ENCODE assay signal across 14 cellular contexts in genomic region chr9:136695955-136696354, GRCh38. TPM values are rescaled to one million over a fixed set of nuclear protein-coding genes. Genes with fewer than 3 reads are reported as not detected.
DNase-seq lines count a peak whose midpoint lies in the region; ATAC-seq, FAIRE-seq and TF ChIP-seq lines count a peak whose summit lies in the region.
"Had no signal": no experiment of that assay in that cellular context is flagged by ENCODE, and none has a peak within 500 bp of the region (broad histone marks: within the 10 kb centered on the region; RNA-seq: fewer than 3 reads in every experiment).

No MANE protein-coding gene starts in this region.

- H3K4me1 ChIP-seq in A549, result peaks cover 73% of the 10 kb centered on the region
- H3K4me1 ChIP-seq in HEK293 (ENCODE audit: control insufficient read depth, insufficient read depth, low read length), result no peaks in the 10 kb centered on the region
- peaks cover 43% of the 10 kb centered on the region for H3K4me1 ChIP-seq in NT2/D1 (ENCODE audit: insufficient read depth, insufficient read length)
- H3K4me1 ChIP-seq in HepG2 (ENCODE audit: insufficient read depth, low read length), result peaks cover 86% of the 10 kb centered on the region
- H3K4me1 ChIP-seq in osteoblast (ENCODE audit: insufficient read depth, low read length), result no peaks in the 10 kb centered on the region
- peaks cover 0 to 3% of the 10 kb centered on the region in 2 donors for H3K4me1 ChIP-seq in adrenal gland (replicated peaks in 1 of 2)

- H2AFZ ChIP-seq in HepG2 (ENCODE audit: low read length) (no peak overlapping the region), osteoblast (ENCODE audit: low read length) (no peak overlapping the region)

- POLR2A ChIA-PET in A549 (lab: Yijun Ruan, JAX) (no interaction called here), HEK293 (lab: Yijun Ruan, JAX) (interaction anchor here (0.9 kb wide), 1 partner anchor 32 kb away, joined by 3 read pairs; no protein-coding TSS in a partner anchor), HepG2 (lab: Yijun Ruan, JAX) (no interaction called here)

- no peak for TF ChIP-seq CTCF in A549 (IDR thresholded peaks at IDR 0.05)
- no peak for TF ChIP-seq CTCF in HEK293 (tag by site-specific recombination; IDR thresholded peaks at IDR 0.05)
- TF ChIP-seq CTCF in HepG2 (CRISPR knock-in tag; IDR thresholded peaks at IDR 0.05), result no peak
- no peak for TF ChIP-seq CTCF in brain microvascular endothelial cell (IDR thresholded peaks at IDR 0.05; ENCODE audit: low read depth, low read length, missing control alignments)
- no peak for TF ChIP-seq CTCF in osteoblast (IDR thresholded peaks at IDR 0.05; ENCODE audit: extremely low read depth, low read depth, low read length)
- no peak for TF ChIP-seq CTCF in adrenal gland (IDR thresholded peaks at IDR 0.05)

- peak overlapping the region; percentile 73 to 87 for H3K27ac ChIP-seq in A549
- H3K27ac ChIP-seq in HEK293 (ENCODE audit: extremely low read depth, low read depth, low read length), result no peak overlapping the region
- H3K27ac ChIP-seq in HepG2 (ENCODE audit: extremely low read length, insufficient read depth, low read length), result no peak overlapping the region
- no peak overlapping the region for H3K27ac ChIP-seq in brain microvascular endothelial cell
- H3K27ac ChIP-seq in osteoblast (ENCODE audit: low read depth, low read length), result no peak overlapping the region
- H3K27ac ChIP-seq in adrenal gland, result no peak overlapping the region

- H3K36me3 ChIP-seq in HEK293 (ENCODE audit: control insufficient read depth in 2 of 2, insufficient read depth in 1 of 2, low read length in 2 of 2) (no peaks in the 10 kb centered on the region), NT2/D1 (ENCODE audit: insufficient read depth, insufficient read length, low read length) (no peaks in the 10 kb centered on the region), HepG2 (replicated peaks in 1 of 2; ENCODE audit: control insufficient read depth in 1 of 2, insufficient read depth in 2 of 2, low read length in 2 of 2) (no peaks in the 10 kb centered on the region), brain microvascular endothelial cell (replicated peaks) (no peaks in the 10 kb centered on the region), osteoblast (ENCODE audit: insufficient read depth, low read length) (no peaks in the 10 kb centered on the region), adrenal gland (replicated peaks in 1 of 2) (no peaks in the 10 kb centered on the region)

- H3K27me3 ChIP-seq in NT2/D1 (ENCODE audit: insufficient read depth, insufficient read length) (no peaks in the 10 kb centered on the region), HepG2 (ENCODE audit: control insufficient read depth in 1 of 2, insufficient read depth in 2 of 2, low read length in 2 of 2) (peaks cover 13 to 37% of the 10 kb centered on the region in 2 experiments; a peak in 4 of 5 replicates), brain microvascular endothelial cell (replicated peaks) (peaks cover 2% of the 10 kb centered on the region), osteoblast (ENCODE audit: insufficient read depth, low read length) (peaks cover 5% of the 10 kb centered on the region), adrenal gland (peaks cover 13% of the 10 kb centered on the region)

- CTCF ChIA-PET in A549 (lab: Yijun Ruan, JAX) (interaction anchor here (0.9 to 8.5 kb wide), 14 partner anchors 11 to 211 kb away, joined by 3 to 113 read pairs (median 6); no protein-coding TSS in a partner anchor), HEK293 (lab: Yijun Ruan, JAX) (interaction anchor here (0.8 to 4.0 kb wide), 3 partner anchors 23 to 212 kb away, joined by 3 to 24 read pairs (median 3); no protein-coding TSS in a partner anchor), HepG2 (lab: Yijun Ruan, JAX; ENCODE audit: low intra/inter-chr PET ratio, low total read pairs) (no interaction called here)

- H3K79me2 ChIP-seq in HepG2 (ENCODE audit: insufficient read depth, low read length), result no peaks in the 10 kb centered on the region
- no peaks in the 10 kb centered on the region for H3K79me2 ChIP-seq in osteoblast (ENCODE audit: insufficient read depth, low read length)

- TF ChIP-seq EP300 in A549 (IDR thresholded peaks at IDR 0.05) (no peak), HepG2 (IDR thresholded peaks at IDR 0.05; ENCODE audit: low read depth in 2 of 2, low read length in 2 of 2) (no peak), HepG2 (CRISPR knock-in tag; IDR thresholded peaks at IDR 0.05; ENCODE audit: borderline replicate concordance) (no peak)

- TF ChIP-seq RAD21 in A549 (conservative IDR thresholded peaks at IDR 0.05 in 1 of 2, IDR thresholded peaks at IDR 0.05 in 1 of 2), result no peak
- TF ChIP-seq RAD21 in HepG2 (CRISPR knock-in tag; IDR thresholded peaks at IDR 0.05), result no peak

- H3K9me3 ChIP-seq in A549, result no peaks in the 10 kb centered on the region
- H3K9me3 ChIP-seq in HEK293 (ENCODE audit: control insufficient read depth, insufficient read depth, low read depth, low read length), result no peaks in the 10 kb centered on the region
- H3K9me3 ChIP-seq in NT2/D1 (ENCODE audit: insufficient read depth, low read length), result peaks cover 3% of the 10 kb centered on the region; the same call in 1 of the 2 replicates
- H3K9me3 ChIP-seq in HepG2 (ENCODE audit: low read length), result no peaks in the 10 kb centered on the region
- H3K9me3 ChIP-seq in osteoblast (ENCODE audit: low read depth, low read length), result no peaks in the 10 kb centered on the region
- H3K9me3 ChIP-seq in adrenal gland (replicated peaks in 1 of 3), result no peaks in the 10 kb centered on the region

- H4K20me1 ChIP-seq in HepG2 (ENCODE audit: insufficient read depth, low read length) (no peaks in the 10 kb centered on the region), osteoblast (ENCODE audit: insufficient read depth, low read length) (no peaks in the 10 kb centered on the region)

- BruUV-seq in HepG2 (replicated peaks; lab: Mats Ljungman, UMichigan), result no TSS peak

- H3K4me3 ChIP-seq in A549 (no peak overlapping the region), HEK293 (ENCODE audit: low read depth, low read length) (no peak overlapping the region), NT2/D1 (ENCODE audit: insufficient read length, low read depth) (no peak overlapping the region), HepG2 (replicated peaks in 1 of 3; ENCODE audit: insufficient read depth in 1 of 3, low read depth in 2 of 3, low read length in 3 of 3) (peak overlapping the region in 1 of 3 experiments; percentile 41; a peak in 1 of 6 replicates), brain microvascular endothelial cell (ENCODE audit: low read depth, low read length) (no peak overlapping the region), osteoblast (ENCODE audit: insufficient read depth, low read length) (no peak overlapping the region), adrenal gland (no peak overlapping the region)

- ATAC-seq in A549 (no peak), HepG2 (no peak)
- ATAC-seq: activated CD4-positive, alpha-beta T cell treated with anti-CD3 and anti-CD28 coated beads for 36 hours; T-cell had no signal

- TF ChIP-seq POLR2A in A549 (IDR thresholded peaks at IDR 0.05; ENCODE audit: low read length) (no peak), HepG2 (IDR thresholded peaks at IDR 0.05; ENCODE audit: insufficient read depth in 1 of 2, low read depth in 2 of 2, low read length in 2 of 2) (no peak), GM12891 (IDR thresholded peaks at IDR 0.05; ENCODE audit: low read depth, low read length) (no peak), adrenal gland (IDR thresholded peaks at IDR 0.05) (no peak)

- DNase-seq in A549 (ENCODE audit: low read depth in 1 of 2, low spot score in 1 of 2), result no peak
- no peak for DNase-seq in NT2/D1 (ENCODE audit: low read depth, low spot score)
- no peak for DNase-seq in HepG2 (ENCODE audit: low spot score)
- DNase-seq in brain microvascular endothelial cell, result no peak
- no peak for DNase-seq in osteoblast (ENCODE audit: insufficient read length, low spot score, missing footprints)
- no peak for DNase-seq in GM12891 (ENCODE audit: insufficient read length, low spot score)
- DNase-seq in adrenal gland, result no peak
- DNase-seq: activated CD4-positive, alpha-beta T cell treated with anti-CD3 and anti-CD28 coated beads for 36 hours; head of caudate nucleus had no signal

- whole genome bisulfite sequencing in A549 (ENCODE audit: missing lambda C conversion rate), result 75% methylated on average over 8 of the region's 23 CpGs
- 55% methylated on average over 8 of the region's 23 CpGs for WGBS in HepG2 (ENCODE audit: low lambda C conversion rate)
- WGBS in adrenal gland, 4 donors, result 75 to 82% (median 81%) methylated on average over 7 to 23 of the region's 23 CpGs

- H3K4me2 ChIP-seq in A549, result peak overlapping the region; percentile 86
- peak overlapping the region; percentile 36; the same call in 1 of the 2 replicates for H3K4me2 ChIP-seq in HepG2 (ENCODE audit: low read depth, low read length)
- H3K4me2 ChIP-seq in osteoblast (ENCODE audit: insufficient read depth, low read length), result no peak overlapping the region

- in situ Hi-C loops in HepG2 (cut with HindIII; ENCODE audit: extremely low pct_ligation_motif_present, low pct_unique_long_range_greater_than_20kb), result no loop called here
- in situ Hi-C loops in brain microvascular endothelial cell (cut with HindIII; ENCODE audit: low pct_ligation_motif_present, low sequenced_read_pairs), result no loop called here

- intact Hi-C loops in HepG2 (cut with micrococcal nuclease; ENCODE audit: unreplicated experiment) (no loop called here), adrenal gland (cut with DNase I) (no loop called here)

- FAIRE-seq in A549 (lab: Jason Lieb, UNC) (no peak), HepG2 (lab: Jason Lieb, UNC) (no peak), GM12891 (lab: Jason Lieb, UNC) (no peak)

- H3K9ac ChIP-seq in NT2/D1 (ENCODE audit: insufficient read length, low read depth) (peak overlapping the region; percentile 42), HepG2 (ENCODE audit: insufficient read depth, low read depth, low read length) (0 out of 2 replicates have a peak overlapping the region, but pooled peaks have one; percentile 3)

RNA-seq across cellular contexts. Expression of gene AGPAT2, which starts 8.7 kb away (rescaled TPM):
- polyA plus RNA-seq in A549 (2011; rRNA removed), result 32.3 and 38.6 TPM in 2 replicates
- polyA plus RNA-seq in A549 (2012; cell fraction: cytosol; rRNA removed), result 56.2 and 86.6 TPM in 2 replicates
- polyA plus RNA-seq in A549 (2012; cell fraction: nucleus; rRNA removed), result 85.4 and 94.9 TPM in 2 replicates
- 44.3 to 49.5 TPM (median 46.3 TPM) in 3 replicates for polyA plus RNA-seq in A549 (2017; fragmentation: RNase III; extraction: RNeasy Plus Mini Kit Qiagen cat#74134 plus additional on column Dnase treatment)
- 39.4 and 43.6 TPM in 2 replicates for polyA minus RNA-seq in A549 (2011; rRNA and poly(A)+ RNA removed)
- total RNA-seq in HepG2 (2016; rRNA removed; fragmentation: Illumina TruSeq; extraction: Trizol), result 2.5 and 3.9 TPM in 2 replicates
- total RNA-seq in HepG2 (2016; cell fraction: cytosol; rRNA removed; fragmentation: Illumina TruSeq; extraction: Trizol; ENCODE audit: low read depth), result 5.2 and 5.9 TPM in 2 replicates
- total RNA-seq in HepG2 (2016; cell fraction: insoluble cytoplasmic fraction; rRNA removed; fragmentation: Illumina TruSeq; extraction: Trizol), result 2.1 and 3.5 TPM in 2 replicates
- total RNA-seq in HepG2 (2016; cell fraction: membrane; rRNA removed; fragmentation: Illumina TruSeq; extraction: Trizol), result 6.3 and 6.7 TPM in 2 replicates
- 3.1 and 3.9 TPM in 2 replicates for total RNA-seq in HepG2 (2016; cell fraction: nucleus; rRNA removed; fragmentation: Illumina TruSeq; extraction: Trizol)
- polyA plus RNA-seq in HepG2 (2011; rRNA removed), result 25.8 and 33.0 TPM in 2 replicates
- polyA plus RNA-seq in HepG2 (2011; cell fraction: cytosol; rRNA removed), result 34.1 and 37.6 TPM in 2 replicates
- 32.1 and 35.6 TPM in 2 replicates for polyA plus RNA-seq in HepG2 (2011; cell fraction: nucleus; rRNA removed)
- 9.3 and 10.6 TPM in 2 replicates for polyA plus RNA-seq in HepG2 (2012)
- polyA plus RNA-seq in HepG2 (2016; cell fraction: cytosol; fragmentation: Illumina TruSeq; extraction: Trizol; ENCODE audit: low read depth), result 8.4 and 9.1 TPM in 2 replicates
- polyA plus RNA-seq in HepG2 (2016; cell fraction: insoluble cytoplasmic fraction; fragmentation: Illumina TruSeq; extraction: Trizol; ENCODE audit: low read depth), result 3.6 and 3.8 TPM in 2 replicates
- polyA plus RNA-seq in HepG2 (2016; cell fraction: membrane; fragmentation: Illumina TruSeq; extraction: Trizol; ENCODE audit: low read depth), result 9.7 and 9.8 TPM in 2 replicates
- 8.2 and 8.4 TPM in 2 replicates for polyA plus RNA-seq in HepG2 (2016; cell fraction: nucleus; fragmentation: Illumina TruSeq; extraction: Trizol; ENCODE audit: insufficient read depth, low read depth)
- 34.1 and 96.5 TPM in 2 replicates for polyA minus RNA-seq in HepG2 (2011; rRNA and poly(A)+ RNA removed; ENCODE audit: low replicate concordance)
- 12.3 and 17.9 TPM in 2 replicates for polyA minus RNA-seq in HepG2 (2011; cell fraction: cytosol; rRNA and poly(A)+ RNA removed)
- polyA minus RNA-seq in HepG2 (2011; cell fraction: nucleus; rRNA and poly(A)+ RNA removed), result 6.1 and 6.2 TPM in 2 replicates
- total RNA-seq in osteoblast, result 26.5 and 30.0 TPM in 2 replicates
- polyA plus RNA-seq in GM12891 (2012; ENCODE audit: low read depth, missing spikeins), result 5.1 TPM
- 10 to 100 TPM; 31.7 to 84.5 (median 48.0) TPM for total RNA-seq in adrenal gland
- 100 to 1,000 TPM in 2 of 3 donors, 1 to 10 TPM in 1; 6.4 to 274 (median 139) TPM for polyA plus RNA-seq in adrenal gland

RNA-seq across cellular contexts. Expression of gene DIPK1B, which starts 16.4 kb away (rescaled TPM):
- polyA plus RNA-seq in A549 (2011; rRNA removed) (6.7 and 8.8 TPM in 2 replicates), A549 (2017; fragmentation: RNase III; extraction: RNeasy Plus Mini Kit Qiagen cat#74134 plus additional on column Dnase treatment) (6.0 to 8.2 TPM (median 6.7 TPM) in 3 replicates), HepG2 (2011; rRNA removed) (3.9 and 7.2 TPM in 2 replicates), adrenal gland (10 to 100 TPM in 2 of 3 donors, 1 to 10 TPM in 1; 1.4 to 19.2 (median 16.3) TPM)
- 15.7 and 24.3 TPM in 2 replicates for polyA plus RNA-seq in A549 (2012; cell fraction: cytosol; rRNA removed)
- 36.4 and 49.4 TPM in 2 replicates for polyA plus RNA-seq in A549 (2012; cell fraction: nucleus; rRNA removed)
- polyA minus RNA-seq in A549 (2011; rRNA and poly(A)+ RNA removed), result 4.8 and 7.3 TPM in 2 replicates
- total RNA-seq in HepG2 (2016; rRNA removed; fragmentation: Illumina TruSeq; extraction: Trizol) (0.18 and 0.28 TPM in 2 replicates), osteoblast (not detected in 2 replicates), adrenal gland (10 to 100 TPM in 3 of 8 donors, 1 to 10 TPM in 5; 2.9 to 17.8 (median 5.4) TPM)
- total RNA-seq in HepG2 (2016; cell fraction: cytosol; rRNA removed; fragmentation: Illumina TruSeq; extraction: Trizol; ENCODE audit: low read depth), result 0.91 and 1.1 TPM in 2 replicates
- 0.28 and 0.41 TPM in 2 replicates for total RNA-seq in HepG2 (2016; cell fraction: insoluble cytoplasmic fraction; rRNA removed; fragmentation: Illumina TruSeq; extraction: Trizol)
- 0.99 and 1.2 TPM in 2 replicates for total RNA-seq in HepG2 (2016; cell fraction: membrane; rRNA removed; fragmentation: Illumina TruSeq; extraction: Trizol)
- total RNA-seq in HepG2 (2016; cell fraction: nucleus; rRNA removed; fragmentation: Illumina TruSeq; extraction: Trizol), result 0.16 TPM in 1 of 2 replicates, not detected in the other
- 4.8 and 7.5 TPM in 2 replicates for polyA plus RNA-seq in HepG2 (2011; cell fraction: cytosol; rRNA removed)
- 17.3 and 19.2 TPM in 2 replicates for polyA plus RNA-seq in HepG2 (2011; cell fraction: nucleus; rRNA removed)
- 3.2 TPM in 2 replicates for polyA plus RNA-seq in HepG2 (2012)
- polyA plus RNA-seq in HepG2 (2016; cell fraction: cytosol; fragmentation: Illumina TruSeq; extraction: Trizol; ENCODE audit: low read depth), result 1.3 TPM in 2 replicates
- 0.28 and 0.45 TPM in 2 replicates for polyA plus RNA-seq in HepG2 (2016; cell fraction: insoluble cytoplasmic fraction; fragmentation: Illumina TruSeq; extraction: Trizol; ENCODE audit: low read depth)
- 1.1 TPM in 2 replicates for polyA plus RNA-seq in HepG2 (2016; cell fraction: membrane; fragmentation: Illumina TruSeq; extraction: Trizol; ENCODE audit: low read depth)
- polyA plus RNA-seq in HepG2 (2016; cell fraction: nucleus; fragmentation: Illumina TruSeq; extraction: Trizol; ENCODE audit: insufficient read depth, low read depth), result 0.56 and 0.57 TPM in 2 replicates
- 0.07 and 7.1 TPM in 2 replicates for polyA minus RNA-seq in HepG2 (2011; rRNA and poly(A)+ RNA removed; ENCODE audit: low replicate concordance)
- polyA minus RNA-seq in HepG2 (2011; cell fraction: cytosol; rRNA and poly(A)+ RNA removed), result 2.7 and 3.6 TPM in 2 replicates
- polyA minus RNA-seq in HepG2 (2011; cell fraction: nucleus; rRNA and poly(A)+ RNA removed), result 1.2 TPM in 2 replicates
- 0.45 TPM for polyA plus RNA-seq in GM12891 (2012; ENCODE audit: low read depth, missing spikeins)

RNA-seq across cellular contexts. Expression of gene EGFL7, which starts 33.2 kb away (rescaled TPM):
- 15.3 and 19.9 TPM in 2 replicates for polyA plus RNA-seq in A549 (2011; rRNA removed)
- polyA plus RNA-seq in A549 (2012; cell fraction: cytosol; rRNA removed), result 49.6 and 71.8 TPM in 2 replicates
- 70.7 and 117 TPM in 2 replicates for polyA plus RNA-seq in A549 (2012; cell fraction: nucleus; rRNA removed)
- polyA plus RNA-seq in A549 (2017; fragmentation: RNase III; extraction: RNeasy Plus Mini Kit Qiagen cat#74134 plus additional on column Dnase treatment), result 28.9 to 34.4 TPM (median 32.3 TPM) in 3 replicates
- polyA minus RNA-seq in A549 (2011; rRNA and poly(A)+ RNA removed), result 3.1 and 5.9 TPM in 2 replicates
- 0.20 TPM in 1 of 2 replicates, not detected in the other for total RNA-seq in HepG2 (2016; rRNA removed; fragmentation: Illumina TruSeq; extraction: Trizol)
- 0.61 and 0.88 TPM in 2 replicates for total RNA-seq in HepG2 (2016; cell fraction: cytosol; rRNA removed; fragmentation: Illumina TruSeq; extraction: Trizol; ENCODE audit: low read depth)
- 0.19 and 0.32 TPM in 2 replicates for total RNA-seq in HepG2 (2016; cell fraction: insoluble cytoplasmic fraction; rRNA removed; fragmentation: Illumina TruSeq; extraction: Trizol)
- 0.59 and 0.93 TPM in 2 replicates for total RNA-seq in HepG2 (2016; cell fraction: membrane; rRNA removed; fragmentation: Illumina TruSeq; extraction: Trizol)
- 0.40 TPM in 1 of 2 replicates, not detected in the other for total RNA-seq in HepG2 (2016; cell fraction: nucleus; rRNA removed; fragmentation: Illumina TruSeq; extraction: Trizol)
- polyA plus RNA-seq in HepG2 (2011; rRNA removed), result 5.1 and 10.3 TPM in 2 replicates
- 7.6 and 12.5 TPM in 2 replicates for polyA plus RNA-seq in HepG2 (2011; cell fraction: cytosol; rRNA removed)
- 20.6 and 22.6 TPM in 2 replicates for polyA plus RNA-seq in HepG2 (2011; cell fraction: nucleus; rRNA removed)
- 1.6 and 2.3 TPM in 2 replicates for polyA plus RNA-seq in HepG2 (2012)
- 0.54 and 0.89 TPM in 2 replicates for polyA plus RNA-seq in HepG2 (2016; cell fraction: cytosol; fragmentation: Illumina TruSeq; extraction: Trizol; ENCODE audit: low read depth)
- polyA plus RNA-seq in HepG2 (2016; cell fraction: insoluble cytoplasmic fraction; fragmentation: Illumina TruSeq; extraction: Trizol; ENCODE audit: low read depth), result 0.20 and 0.56 TPM in 2 replicates
- 0.68 and 0.72 TPM in 2 replicates for polyA plus RNA-seq in HepG2 (2016; cell fraction: membrane; fragmentation: Illumina TruSeq; extraction: Trizol; ENCODE audit: low read depth)
- polyA plus RNA-seq in HepG2 (2016; cell fraction: nucleus; fragmentation: Illumina TruSeq; extraction: Trizol; ENCODE audit: insufficient read depth, low read depth), result not detected in 2 replicates
- 3.6 and 4.7 TPM in 2 replicates for polyA minus RNA-seq in HepG2 (2011; rRNA and poly(A)+ RNA removed; ENCODE audit: low replicate concordance)
- 3.1 and 3.3 TPM in 2 replicates for polyA minus RNA-seq in HepG2 (2011; cell fraction: cytosol; rRNA and poly(A)+ RNA removed)
- polyA minus RNA-seq in HepG2 (2011; cell fraction: nucleus; rRNA and poly(A)+ RNA removed), result 1.9 and 3.0 TPM in 2 replicates
- total RNA-seq in osteoblast, result 3.3 and 6.2 TPM in 2 replicates
- 0.09 TPM for polyA plus RNA-seq in GM12891 (2012; ENCODE audit: low read depth, missing spikeins)
- 100 to 1,000 TPM in 2 of 8 donors, 10 to 100 TPM in 6; 47.1 to 158 (median 79.5) TPM for total RNA-seq in adrenal gland
- 100 to 1,000 TPM in 2 of 3 donors, 1 to 10 TPM in 1; 1.9 to 452 (median 190) TPM for polyA plus RNA-seq in adrenal gland

RNA-seq across cellular contexts. Expression of gene LCN10, which starts 46.8 kb away (rescaled TPM):
- polyA plus RNA-seq in A549 (2011; rRNA removed) (not detected in 2 replicates), A549 (2017; fragmentation: RNase III; extraction: RNeasy Plus Mini Kit Qiagen cat#74134 plus additional on column Dnase treatment) (not detected in 3 replicates), HepG2 (2011; rRNA removed) (0.61 and 0.84 TPM in 2 replicates), adrenal gland (1 to 10 TPM in 2 of 3 donors, under 1 TPM in 1; 0.11 to 9.5 (median 2.4) TPM)
- polyA plus RNA-seq in A549 (2012; cell fraction: cytosol; rRNA removed), result not detected in 2 replicates
- polyA plus RNA-seq in A549 (2012; cell fraction: nucleus; rRNA removed), result not detected in 2 replicates
- polyA minus RNA-seq in A549 (2011; rRNA and poly(A)+ RNA removed), result not detected in 2 replicates
- total RNA-seq in HepG2 (2016; rRNA removed; fragmentation: Illumina TruSeq; extraction: Trizol) (0.14 and 0.53 TPM in 2 replicates), osteoblast (not detected in 2 replicates), adrenal gland (under 1 TPM in 2 of 8 donors, not detected in 6; 0.17 to 0.23 TPM)
- total RNA-seq in HepG2 (2016; cell fraction: cytosol; rRNA removed; fragmentation: Illumina TruSeq; extraction: Trizol; ENCODE audit: low read depth), result not detected in 2 replicates
- 0.13 and 0.19 TPM in 2 replicates for total RNA-seq in HepG2 (2016; cell fraction: insoluble cytoplasmic fraction; rRNA removed; fragmentation: Illumina TruSeq; extraction: Trizol)
- 0.34 TPM in 2 replicates for total RNA-seq in HepG2 (2016; cell fraction: membrane; rRNA removed; fragmentation: Illumina TruSeq; extraction: Trizol)
- total RNA-seq in HepG2 (2016; cell fraction: nucleus; rRNA removed; fragmentation: Illumina TruSeq; extraction: Trizol), result 0.22 TPM in 1 of 2 replicates, not detected in the other
- polyA plus RNA-seq in HepG2 (2011; cell fraction: cytosol; rRNA removed), result 0.82 and 1.0 TPM in 2 replicates
- 0.85 and 1.8 TPM in 2 replicates for polyA plus RNA-seq in HepG2 (2011; cell fraction: nucleus; rRNA removed)
- polyA plus RNA-seq in HepG2 (2012), result 1.5 and 1.8 TPM in 2 replicates
- polyA plus RNA-seq in HepG2 (2016; cell fraction: cytosol; fragmentation: Illumina TruSeq; extraction: Trizol; ENCODE audit: low read depth), result 0.18 and 0.24 TPM in 2 replicates
- 0.27 and 0.43 TPM in 2 replicates for polyA plus RNA-seq in HepG2 (2016; cell fraction: insoluble cytoplasmic fraction; fragmentation: Illumina TruSeq; extraction: Trizol; ENCODE audit: low read depth)
- 0.15 and 0.43 TPM in 2 replicates for polyA plus RNA-seq in HepG2 (2016; cell fraction: membrane; fragmentation: Illumina TruSeq; extraction: Trizol; ENCODE audit: low read depth)
- 0.41 and 0.74 TPM in 2 replicates for polyA plus RNA-seq in HepG2 (2016; cell fraction: nucleus; fragmentation: Illumina TruSeq; extraction: Trizol; ENCODE audit: insufficient read depth, low read depth)
- polyA minus RNA-seq in HepG2 (2011; rRNA and poly(A)+ RNA removed; ENCODE audit: low replicate concordance), result 0.30 and 1.0 TPM in 2 replicates
- polyA minus RNA-seq in HepG2 (2011; cell fraction: cytosol; rRNA and poly(A)+ RNA removed), result not detected in 2 replicates
- not detected in 2 replicates for polyA minus RNA-seq in HepG2 (2011; cell fraction: nucleus; rRNA and poly(A)+ RNA removed)
- 0.77 TPM for polyA plus RNA-seq in GM12891 (2012; ENCODE audit: low read depth, missing spikeins)
- total RNA-seq: lung microvascular endothelial cell, progenitor cell of endocrine pancreas had no signal

RNA-seq across cellular contexts. Expression of gene LCN6, which starts 52.4 kb away (rescaled TPM):
- polyA plus RNA-seq in A549 (2011; rRNA removed) (not detected in 2 replicates), A549 (2017; fragmentation: RNase III; extraction: RNeasy Plus Mini Kit Qiagen cat#74134 plus additional on column Dnase treatment) (not detected in 3 replicates), HepG2 (2011; rRNA removed) (not detected in 2 replicates), adrenal gland (10 to 100 TPM in 1 of 3 donors, 1 to 10 TPM in 1, not detected in 1; 2.8 to 20.8 TPM)
- not detected in 2 replicates for polyA plus RNA-seq in A549 (2012; cell fraction: cytosol; rRNA removed)
- polyA plus RNA-seq in A549 (2012; cell fraction: nucleus; rRNA removed), result not detected in 2 replicates
- not detected in 2 replicates for polyA minus RNA-seq in A549 (2011; rRNA and poly(A)+ RNA removed)
- total RNA-seq in HepG2 (2016; rRNA removed; fragmentation: Illumina TruSeq; extraction: Trizol) (not detected in 2 replicates), osteoblast (not detected in 2 replicates), adrenal gland (10 to 100 TPM in 1 of 8 donors, 1 to 10 TPM in 1, under 1 TPM in 2, not detected in 4; 0.43 to 25.4 (median 1.1) TPM)
- total RNA-seq in HepG2 (2016; cell fraction: cytosol; rRNA removed; fragmentation: Illumina TruSeq; extraction: Trizol; ENCODE audit: low read depth), result not detected in 2 replicates
- not detected in 2 replicates for total RNA-seq in HepG2 (2016; cell fraction: insoluble cytoplasmic fraction; rRNA removed; fragmentation: Illumina TruSeq; extraction: Trizol)
- not detected in 2 replicates for total RNA-seq in HepG2 (2016; cell fraction: membrane; rRNA removed; fragmentation: Illumina TruSeq; extraction: Trizol)
- total RNA-seq in HepG2 (2016; cell fraction: nucleus; rRNA removed; fragmentation: Illumina TruSeq; extraction: Trizol), result not detected in 2 replicates
- polyA plus RNA-seq in HepG2 (2011; cell fraction: cytosol; rRNA removed), result not detected in 2 replicates
- polyA plus RNA-seq in HepG2 (2011; cell fraction: nucleus; rRNA removed), result not detected in 2 replicates
- polyA plus RNA-seq in HepG2 (2012), result not detected in 2 replicates
- polyA plus RNA-seq in HepG2 (2016; cell fraction: cytosol; fragmentation: Illumina TruSeq; extraction: Trizol; ENCODE audit: low read depth), result not detected in 2 replicates
- not detected in 2 replicates for polyA plus RNA-seq in HepG2 (2016; cell fraction: insoluble cytoplasmic fraction; fragmentation: Illumina TruSeq; extraction: Trizol; ENCODE audit: low read depth)
- not detected in 2 replicates for polyA plus RNA-seq in HepG2 (2016; cell fraction: membrane; fragmentation: Illumina TruSeq; extraction: Trizol; ENCODE audit: low read depth)
- not detected in 2 replicates for polyA plus RNA-seq in HepG2 (2016; cell fraction: nucleus; fragmentation: Illumina TruSeq; extraction: Trizol; ENCODE audit: insufficient read depth, low read depth)
- polyA minus RNA-seq in HepG2 (2011; rRNA and poly(A)+ RNA removed; ENCODE audit: low replicate concordance), result not detected in 2 replicates
- not detected in 2 replicates for polyA minus RNA-seq in HepG2 (2011; cell fraction: cytosol; rRNA and poly(A)+ RNA removed)
- polyA minus RNA-seq in HepG2 (2011; cell fraction: nucleus; rRNA and poly(A)+ RNA removed), result not detected in 2 replicates
- 0.15 TPM for polyA plus RNA-seq in GM12891 (2012; ENCODE audit: low read depth, missing spikeins)
- total RNA-seq: activated CD4-positive, alpha-beta T cell treated with anti-CD3 and anti-CD28 coated beads for 36 hours; activated T-helper 1 cell treated with anti-CD3 and anti-CD28 coated beads, Interleukin-12 subunit alpha, Interleukin-12 subunit beta, Interleukin-2, Interleukin-4 antibody, amounts not matched to agents 30 ng/mL and 10 ng/mL and 1 ng/mL, durations not matched to agents 14 hours and 24 hours and 36 hours; lung microvascular endothelial cell; progenitor cell of endocrine pancreas; T-cell had no signal

Comparison
In these comparisons a context has a peak if more than half of its experiments do, and no peak if none do; other contexts are left out.
1. H3K27ac ChIP-seq: peak in A549 (2 of 2); none in HEK293 (single experiment), HepG2 (single experiment), brain microvascular endothelial cell (single experiment), osteoblast (single experiment) and adrenal gland (0 of 5).